Comparison of ENCODE assay signal across 1 cellular context in genomic region chr1:84078108-84078823, GRCh38.
TF ChIP-seq lines count a peak whose summit lies in the region.

No MANE protein-coding gene starts in this region.

TF ChIP-seq in H1, 55 proteins besides CTCF, POLR2A, EP300 and RAD21 (continued from another document):
- TF ChIP-seq TEAD4 (IDR thresholded peaks at IDR 0.05; ENCODE audit: low read depth, low read length) (no peak), EZH2 (IDR thresholded peaks at IDR 0.05; ENCODE audit: low read depth, low read length, severe bottlenecking) (no peak), TBP (IDR thresholded peaks at IDR 0.05; ENCODE audit: low read depth, low read length) (0 out of 2 replicates have a peak, but pooled peaks have one; percentile 7), NANOG (IDR thresholded peaks at IDR 0.05; ENCODE audit: insufficient read depth, low read depth, low read length, poor library complexity, severe bottlenecking) (no peak), HDAC2 (IDR thresholded peaks at IDR 0.05; ENCODE audit: borderline replicate concordance in 1 of 2, low read depth in 2 of 2, low read length in 2 of 2) (no peak), CTBP2 (IDR thresholded peaks at IDR 0.05; ENCODE audit: borderline replicate concordance, insufficient read depth, insufficient read length, low read length) (no peak), CEBPB (IDR thresholded peaks at IDR 0.05; ENCODE audit: low read depth, low read length) (no peak), PHF8 (conservative IDR thresholded peaks at IDR 0.05; ENCODE audit: low read depth, low read length) (no peak; the same call in 1 of the 2 replicates), ASH2L (IDR thresholded peaks at IDR 0.05; ENCODE audit: low read length) (peak; percentile 55), POLR2AphosphoS5 (IDR thresholded peaks at IDR 0.05; ENCODE audit: low read depth, low read length) (peak; percentile 21; the same call in 1 of the 2 replicates), SAP30 (IDR thresholded peaks at IDR 0.05; ENCODE audit: insufficient read depth, insufficient replicate concordance, low read length) (no peak), CHD7 (IDR thresholded peaks at IDR 0.05; ENCODE audit: insufficient replicate concordance, low read length) (no peak), RFX5 (IDR thresholded peaks at IDR 0.05; ENCODE audit: borderline replicate concordance, low read depth, low read length) (no peak), KDM4A (IDR thresholded peaks at IDR 0.05; ENCODE audit: low read depth, low read length, severe bottlenecking) (peak; percentile 77), CBX8 (IDR thresholded peaks at IDR 0.05; ENCODE audit: borderline replicate concordance, low read depth, low read length) (no peak), ATF2 (IDR thresholded peaks at IDR 0.05; ENCODE audit: low read length) (no peak), SP4 (IDR thresholded peaks at IDR 0.05; ENCODE audit: low read length) (no peak), RBBP5 (IDR thresholded peaks at IDR 0.05; ENCODE audit: borderline replicate concordance, low read depth, low read length) (no peak; the same call in 1 of the 2 replicates)
